Comparison of ENCODE assay signal across 14 cellular contexts in genomic region chr5:137254695-137255094, GRCh38.
DNase-seq lines count a peak whose midpoint lies in the region; FAIRE-seq and TF ChIP-seq lines count a peak whose summit lies in the region.
"Had no signal": no experiment of that assay in that cellular context is flagged by ENCODE, and none has a peak within 500 bp of the region (broad histone marks: within the 10 kb centered on the region; RNA-seq: fewer than 3 reads in every experiment).

No MANE protein-coding gene starts in this region.

- H3K36me3 ChIP-seq in left ventricle myocardium inferior (no peaks in the 10 kb centered on the region), stomach (no peaks in the 10 kb centered on the region)
- H3K36me3 ChIP-seq: Peyer's patch had no signal

- H3K27ac Mint-ChIP-seq in HFFc6, result peak overlapping the region; percentile 86
- H3K27ac Mint-ChIP-seq in activated naive CD4-positive, alpha-beta T cell treated with anti-CD3 and anti-CD28 coated beads for 36 hours, result no peak overlapping the region
- H3K27ac Mint-ChIP-seq: IgD-negative memory B cell had no signal

- H3K4me1 ChIP-seq in left ventricle myocardium inferior (peaks cover 18% of the 10 kb centered on the region), stomach (peaks cover 0 to 7% (median 0%) of the 10 kb centered on the region in 4 donors)
- H3K4me1 ChIP-seq: Peyer's patch had no signal

- 51 to 63% (median 55%) methylated on average over 2 of the region's 2 CpGs for WGBS in stomach, 5 donors

- H3K27me3 Mint-ChIP-seq in HFFc6 (ENCODE audit: insufficient read depth), result no peaks in the 10 kb centered on the region
- H3K27me3 Mint-ChIP-seq in activated naive CD4-positive, alpha-beta T cell treated with anti-CD3 and anti-CD28 coated beads for 36 hours (ENCODE audit: low read depth), result peaks cover 9% of the 10 kb centered on the region
- H3K27me3 Mint-ChIP-seq: IgD-negative memory B cell had no signal

- TF ChIP-seq POLR2A in stomach (IDR thresholded peaks at IDR 0.05), result no peak

- H3K9me3 Mint-ChIP-seq in HFFc6, result no peaks in the 10 kb centered on the region
- H3K9me3 Mint-ChIP-seq in activated naive CD4-positive, alpha-beta T cell treated with anti-CD3 and anti-CD28 coated beads for 36 hours, result no peaks in the 10 kb centered on the region
- H3K9me3 Mint-ChIP-seq: neural crest cell had no signal

- peak overlapping the region; percentile 73; the same call in 1 of the 2 replicates for H3K4me3 Mint-ChIP-seq in HFFc6
- no peak overlapping the region for H3K4me3 Mint-ChIP-seq in activated naive CD4-positive, alpha-beta T cell treated with anti-CD3 and anti-CD28 coated beads for 36 hours
- H3K4me3 Mint-ChIP-seq: IgD-negative memory B cell, neural crest cell had no signal

- H3K36me3 Mint-ChIP-seq in HFFc6 (ENCODE audit: low read depth), result no peaks in the 10 kb centered on the region
- no peaks in the 10 kb centered on the region for H3K36me3 Mint-ChIP-seq in activated naive CD4-positive, alpha-beta T cell treated with anti-CD3 and anti-CD28 coated beads for 36 hours (ENCODE audit: low read depth)
- H3K36me3 Mint-ChIP-seq: IgD-negative memory B cell had no signal

- H3K4me3 ChIP-seq in left ventricle myocardium inferior (no peak overlapping the region), stomach (no peak overlapping the region)
- H3K4me3 ChIP-seq: Peyer's patch had no signal

- POLR2A ChIA-PET in HEK293T (lab: Yijun Ruan, JAX), result no interaction called here

- peaks cover 35% of the 10 kb centered on the region for H3K4me1 Mint-ChIP-seq in HFFc6 (ENCODE audit: low read depth)
- no peaks in the 10 kb centered on the region for H3K4me1 Mint-ChIP-seq in activated naive CD4-positive, alpha-beta T cell treated with anti-CD3 and anti-CD28 coated beads for 36 hours (ENCODE audit: low read depth)
- H3K4me1 Mint-ChIP-seq: IgD-negative memory B cell, neural crest cell had no signal

- no peak for FAIRE-seq in GM19239 (lab: Jason Lieb, UNC)
- FAIRE-seq: D721Med, urothelium cell line had no signal

- DNase-seq in HFFc6 (no peak), left ventricle myocardium inferior (no peak), stomach (no peak), HEK293T (ENCODE audit: extremely low spot score) (no peak), hepatic stellate cell (ENCODE audit: low spot score) (no peak), GM19239 (ENCODE audit: insufficient read length, low spot score) (no peak)
- DNase-seq in activated naive CD4-positive, alpha-beta T cell treated with anti-CD3 and anti-CD28 coated beads for 36 hours, result no peak
- DNase-seq: Peyer's patch, T-helper 1 cell had no signal

- H3K9me3 ChIP-seq in left ventricle myocardium inferior (replicated peaks), result no peaks in the 10 kb centered on the region
- no peaks in the 10 kb centered on the region for H3K9me3 ChIP-seq in stomach
- H3K9me3 ChIP-seq: Peyer's patch had no signal

- H3K27ac ChIP-seq in cingulate gyrus (ENCODE audit: low read depth, low read length), result peak overlapping the region; percentile 83
- H3K27ac ChIP-seq in left ventricle myocardium inferior (replicated peaks), result peak overlapping the region; percentile 80
- H3K27ac ChIP-seq in stomach, result peak overlapping the region in 1 of 5 donors; percentile 63

- TF ChIP-seq EP300 in stomach (IDR thresholded peaks at IDR 0.05), result peak; percentile 71

- no peaks in the 10 kb centered on the region for H3K27me3 ChIP-seq in left ventricle myocardium inferior (ENCODE audit: low read depth)
- H3K27me3 ChIP-seq in stomach, result no peaks in the 10 kb centered on the region
- H3K27me3 ChIP-seq: Peyer's patch had no signal

- CTCF ChIA-PET in HEK293T (lab: Yijun Ruan, JAX), result no interaction called here
- CTCF ChIA-PET in activated naive CD4-positive, alpha-beta T cell treated with anti-CD3 and anti-CD28 coated beads for 36 hours (lab: Charles Lee), result no interaction called here

- intact Hi-C loops in left ventricle myocardium inferior (cut with micrococcal nuclease), result no loop called here
- intact Hi-C loops in stomach (cut with DNase I; ENCODE audit: low total_unique reads), result no loop called here
- intact Hi-C loops in activated naive CD4-positive, alpha-beta T cell treated with anti-CD3 and anti-CD28 coated beads for 36 hours (cut with micrococcal nuclease), result no loop called here

- TF ChIP-seq CTCF in HFFc6 (IDR thresholded peaks at IDR 0.05) (no peak), left ventricle myocardium inferior (IDR thresholded peaks at IDR 0.05; ENCODE audit: borderline replicate concordance) (no peak), stomach (IDR thresholded peaks at IDR 0.05) (no peak)

TF ChIP-seq in HEK293T, 16 proteins besides CTCF, POLR2A, EP300 and RAD21:
- no peak for TF ChIP-seq SP1 (IDR thresholded peaks at IDR 0.05)
- no peak for TF ChIP-seq FOXA1 (IDR thresholded peaks at IDR 0.05)
